14 cellular contexts compared by ENCODE assay signal in the genomic region with DNA sequence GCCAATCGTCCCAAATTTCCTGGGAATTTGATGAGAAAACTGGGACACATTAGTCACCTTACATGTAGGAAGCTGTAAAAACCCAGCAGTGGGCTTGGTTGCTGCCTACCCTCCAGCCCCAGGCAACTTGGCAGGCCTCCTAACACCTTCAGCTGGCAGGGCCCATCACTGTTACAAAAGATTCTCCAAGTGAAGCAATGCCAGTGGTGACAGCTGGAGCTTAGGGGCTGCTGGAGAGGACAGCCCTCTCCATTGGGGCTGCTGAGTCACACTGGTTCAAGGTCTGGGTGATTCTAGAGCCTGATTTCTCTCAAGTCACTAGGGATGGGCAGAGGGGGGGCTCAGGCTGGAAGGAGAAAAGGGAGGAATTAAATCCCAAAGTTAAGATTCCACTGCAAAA.
A peak's percentile ranks its signal among the peaks of the same experiment; 100 is the strongest.
DNase-seq lines count a peak whose midpoint lies in the region; ATAC-seq and TF ChIP-seq lines count a peak whose summit lies in the region.
"Had no signal": no experiment of that assay in that cellular context is flagged by ENCODE, and none has a peak within 500 bp of the region (broad histone marks: within the 10 kb centered on the region; RNA-seq: fewer than 3 reads in every experiment).

No MANE protein-coding gene starts in this region.

- H3K4me1 ChIP-seq in heart left ventricle: peaks cover 0 to 10% (median 0%) of the 10 kb centered on the region in 12 donors
- peaks cover 0 to 3% (median 0%) of the 10 kb centered on the region in 4 donors for H3K4me1 ChIP-seq in tibial nerve
- H3K4me1 ChIP-seq: body of pancreas had no signal

- DNase-seq in heart left ventricle (peak in 2 of 5 donors; percentile 40 to 41), cardiac septum (ENCODE audit: low spot score) (no peak), RPMI7951 (ENCODE audit: low read depth) (peak; percentile 95), left ventricle myocardium superior (no peak), NCI-H2196 (lab: John Stamatoyannopoulos, UW; ENCODE audit: unreplicated experiment) (no peak), NCI-H1048 (lab: John Stamatoyannopoulos, UW) (no peak), tibial nerve (ENCODE audit: low spot score in 2 of 2) (no peak), NCI-H128 (lab: John Stamatoyannopoulos, UW; ENCODE audit: unreplicated experiment) (no peak)
- DNase-seq: activated CD4-positive, alpha-beta T cell treated with anti-CD3 and anti-CD28 coated beads for 48 hours; body of pancreas; NCI-H1417; NCI-H526; stimulated activated CD4-positive, alpha-beta T cell treated with anti-CD3 and anti-CD28 coated beads, Interleukin-2, amount 100 ng/mL, for 48 hours; stimulated activated naive B cell treated with anti-CD40 and anti-IgM and Interleukin-4, amounts not matched to agents 10 μg/mL and 1 μg/mL and 100 μg/mL, for 72 hours had no signal

- no peak overlapping the region for H3K4me3 ChIP-seq in heart left ventricle
- no peak overlapping the region for H3K4me3 ChIP-seq in tibial nerve
- H3K4me3 ChIP-seq: body of pancreas had no signal

- peak in 3 of 4 donors; percentile 34 to 60 (median 57) for ATAC-seq in heart left ventricle
- peak; percentile 69 for ATAC-seq in left ventricle myocardium superior
- ATAC-seq: body of pancreas; stimulated activated naive B cell treated with anti-CD40 and anti-IgM and Interleukin-4, amounts not matched to agents 10 μg/mL and 1 μg/mL and 100 μg/mL, for 72 hours had no signal

- intact Hi-C loops in heart left ventricle (cut with DNase I) (loop anchor here in 1 of 10 donors (10.0 kb wide), 1 partner anchor 156 kb away; no protein-coding TSS in a partner anchor), cardiac septum (cut with DNase I) (no loop called here), left ventricle myocardium superior (cut with micrococcal nuclease) (no loop called here)

- H3K27ac ChIP-seq in heart left ventricle: no peak overlapping the region
- no peak overlapping the region for H3K27ac ChIP-seq in tibial nerve
- H3K27ac ChIP-seq: body of pancreas had no signal

- H3K9me3 ChIP-seq in heart left ventricle (no peaks in the 10 kb centered on the region), tibial nerve (no peaks in the 10 kb centered on the region)
- H3K9me3 ChIP-seq: body of pancreas had no signal

- TF ChIP-seq POLR2A in heart left ventricle (IDR thresholded peaks at IDR 0.05): no peak
- no peak for TF ChIP-seq POLR2A in tibial nerve (IDR thresholded peaks at IDR 0.05)

- WGBS in heart left ventricle, 4 donors: 71 to 88% (median 78%) methylated on average over 1 of the region's 1 CpG
- no CpG with 5 or more reads among the region's 1 CpG for WGBS in tibial nerve, 2 donors

- no peak for TF ChIP-seq EP300 in tibial nerve (IDR thresholded peaks at IDR 0.05)

- H3K36me3 ChIP-seq in heart left ventricle: no peaks in the 10 kb centered on the region
- no peaks in the 10 kb centered on the region for H3K36me3 ChIP-seq in tibial nerve

- TF ChIP-seq CTCF in heart left ventricle (IDR thresholded peaks at IDR 0.05) (no peak), tibial nerve (IDR thresholded peaks at IDR 0.05) (no peak)

- no peaks in the 10 kb centered on the region for H3K27me3 ChIP-seq in heart left ventricle
- H3K27me3 ChIP-seq in tibial nerve: no peaks in the 10 kb centered on the region
- H3K27me3 ChIP-seq: body of pancreas had no signal
